Comparison of ENCODE assay signal across 9 cellular contexts in genomic region chr4:184453402-184454160, GRCh38. TPM values are rescaled to one million over a fixed set of nuclear protein-coding genes. Genes with fewer than 3 reads are reported as not detected.
DNase-seq lines count a peak whose midpoint lies in the region; ATAC-seq, FAIRE-seq and TF ChIP-seq lines count a peak whose summit lies in the region.
"Had no signal": no experiment of that assay in that cellular context is flagged by ENCODE, and none has a peak within 500 bp of the region (broad histone marks: within the 10 kb centered on the region; RNA-seq: fewer than 3 reads in every experiment).

No MANE protein-coding gene starts in this region.

- H3K9ac ChIP-seq in neural progenitor cell: no peak overlapping the region

- H3K79me2 ChIP-seq in neural progenitor cell (ENCODE audit: low read depth): peaks cover 27% of the 10 kb centered on the region

- DNase-seq in GF-D8 (lab: John Stamatoyannopoulos, UW) (peak; percentile 70), HTR-8/SVneo (ENCODE audit: insufficient read length, low spot score) (peak; percentile 80), epithelial cell of prostate (ENCODE audit: low read depth, low spot score) (peak; percentile 44), neural progenitor cell (ENCODE audit: low spot score) (peak; percentile 29), NCI-H1417 treated with DMSO at 0.1 percent for 48 hours (lab: John Stamatoyannopoulos, UW) (no peak), NCI-H1105 treated with DMSO at 0.1 percent for 48 hours (lab: John Stamatoyannopoulos, UW) (no peak)
- peak; percentile 21 for DNase-seq in activated CD4-positive, alpha-beta T cell treated with anti-CD3 and anti-CD28 coated beads, Interleukin-2, amount 50 U/mL, for 1 hour

- TF ChIP-seq CTCF in neural progenitor cell (IDR thresholded peaks at IDR 0.05): no peak

- peaks cover 50% of the 10 kb centered on the region for H4K20me1 ChIP-seq in neural progenitor cell (ENCODE audit: low read depth)

- no peaks in the 10 kb centered on the region for H3K9me3 ChIP-seq in neural progenitor cell (ENCODE audit: low read depth)

- H3K27me3 ChIP-seq in neural progenitor cell: no peaks in the 10 kb centered on the region

- peaks cover 30% of the 10 kb centered on the region for H3K4me1 Mint-ChIP-seq in neural progenitor cell

- H3K27ac Mint-ChIP-seq in neural progenitor cell: peak overlapping the region; percentile 51

- FAIRE-seq in HTR-8/SVneo (lab: Jason Lieb, UNC): peak; percentile 86

- H3K4me3 ChIP-seq in neural progenitor cell: no peak overlapping the region

- peak overlapping the region; percentile 34 for H3K27ac ChIP-seq in epithelial cell of prostate
- no peak overlapping the region for H3K27ac ChIP-seq in neural progenitor cell
- H3K27ac ChIP-seq: VCaP had no signal

- H3K9me3 Mint-ChIP-seq in neural progenitor cell: no peaks in the 10 kb centered on the region

- H3K36me3 ChIP-seq in neural progenitor cell: no peaks in the 10 kb centered on the region

- no peak overlapping the region for H2AFZ ChIP-seq in neural progenitor cell (replicated peaks)

- H3K36me3 Mint-ChIP-seq in neural progenitor cell: peaks cover 22% of the 10 kb centered on the region

- peaks cover 23% of the 10 kb centered on the region for H3K4me1 ChIP-seq in neural progenitor cell

- H3F3A ChIP-seq in neural progenitor cell (ENCODE audit: low read depth): no peaks in the 10 kb centered on the region

- peaks cover 6% of the 10 kb centered on the region for H3K27me3 Mint-ChIP-seq in neural progenitor cell (ENCODE audit: insufficient read depth, low read depth)

- H3K4me2 ChIP-seq in neural progenitor cell: peak overlapping the region; percentile 1

- peak; percentile 78 for ATAC-seq in GM21576 (IDR thresholded peaks at IDR 0.05; ENCODE audit: unreplicated experiment)

- peak overlapping the region; percentile 31 for H3K4me3 Mint-ChIP-seq in neural progenitor cell

RNA-seq across cellular contexts. Expression of gene IRF2, which starts 20.8 kb away (rescaled TPM):
- total RNA-seq in neural progenitor cell (ENCODE audit: low replicate concordance): 12.7 and 16.1 TPM in 2 replicates

Comparison
In these comparisons a context has a peak if more than half of its experiments do, and no peak if none do; other contexts are left out.
1. DNase-seq: peak in GF-D8 (single experiment), HTR-8/SVneo (single experiment), activated CD4-positive, alpha-beta T cell treated with anti-CD3 and anti-CD28 coated beads, Interleukin-2, amount 50 U/mL, for 1 hour (single experiment), epithelial cell of prostate (single experiment) and neural progenitor cell (single experiment); none in NCI-H1417 treated with DMSO at 0.1 percent for 48 hours (single experiment) and NCI-H1105 treated with DMSO at 0.1 percent for 48 hours (single experiment).